In the genomic region with DNA sequence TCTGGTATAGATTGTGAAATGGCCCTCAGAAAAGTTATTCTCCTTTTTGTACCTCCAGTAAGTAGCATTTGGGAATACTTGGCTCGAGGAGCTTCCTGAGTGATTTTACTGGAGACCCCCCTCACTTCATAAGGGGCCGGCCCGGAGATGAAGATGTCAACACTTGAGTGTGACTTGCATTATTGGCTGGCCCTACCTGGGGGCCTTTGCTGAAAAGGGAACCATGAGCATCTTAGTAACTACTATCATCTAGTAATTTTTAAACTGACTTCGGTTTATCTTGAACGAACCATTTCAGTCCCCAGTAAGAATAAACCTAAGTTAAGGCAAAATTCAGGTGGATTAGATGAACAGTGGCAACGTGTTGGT, we compare ENCODE assay signal across 9 cellular contexts. TPM values are rescaled to one million over a fixed set of nuclear protein-coding genes. Genes with fewer than 3 reads are reported as not detected.
DNase-seq lines count a peak whose midpoint lies in the region; ATAC-seq, FAIRE-seq and TF ChIP-seq lines count a peak whose summit lies in the region.
"Had no signal": no experiment of that assay in that cellular context is flagged by ENCODE, and none has a peak within 500 bp of the region (broad histone marks: within the 10 kb centered on the region; RNA-seq: fewer than 3 reads in every experiment).

No MANE protein-coding gene starts in this region.

- peaks cover 5% of the 10 kb centered on the region for H3K4me1 Mint-ChIP-seq in astrocyte (ENCODE audit: low read depth, unreplicated experiment)

- H3K27me3 ChIP-seq in right atrium auricular region = no peaks in the 10 kb centered on the region
- H3K27me3 ChIP-seq in astrocyte (ENCODE audit: insufficient read depth, low read length) = no peaks in the 10 kb centered on the region
- no peaks in the 10 kb centered on the region for H3K27me3 ChIP-seq in mucosa of stomach (ENCODE audit: control insufficient read depth, insufficient read depth, low read length)
- no peaks in the 10 kb centered on the region for H3K27me3 ChIP-seq in aorta (ENCODE audit: control insufficient read depth in 1 of 2, insufficient read depth in 2 of 2, low read length in 1 of 2)

- peak overlapping the region; percentile 92 for H3K9ac ChIP-seq in astrocyte (ENCODE audit: low read length)
- H3K9ac ChIP-seq in mucosa of stomach (ENCODE audit: low read length) = peak overlapping the region; percentile 94

- peaks cover 2% of the 10 kb centered on the region for H3K36me3 Mint-ChIP-seq in astrocyte (ENCODE audit: low read depth, unreplicated experiment)

- no peaks in the 10 kb centered on the region for H3K9me3 ChIP-seq in right atrium auricular region
- no peaks in the 10 kb centered on the region for H3K9me3 ChIP-seq in astrocyte (ENCODE audit: insufficient read depth, low read depth, low read length)
- no peaks in the 10 kb centered on the region for H3K9me3 ChIP-seq in mucosa of stomach (ENCODE audit: control insufficient read depth, low read length)
- H3K9me3 ChIP-seq in aorta (ENCODE audit: control insufficient read depth, low read length) = no peaks in the 10 kb centered on the region
- no peaks in the 10 kb centered on the region for H3K9me3 ChIP-seq in mucosa of descending colon

- no peak for FAIRE-seq in astrocyte (lab: Jason Lieb, UNC)
- FAIRE-seq: bronchial epithelial cell had no signal

- WGBS in aorta, 2 donors = 48 to 54% methylated on average over 6 of the region's 6 CpGs

- H3K4me3 ChIP-seq in right atrium auricular region (peak overlapping the region; percentile 61 to 87), astrocyte (ENCODE audit: insufficient read depth, low read depth, low read length) (peak overlapping the region; percentile 83), mucosa of stomach (ENCODE audit: low read length) (no peak overlapping the region), aorta (ENCODE audit: low read length in 2 of 2) (peak overlapping the region; percentile 59 to 76), mucosa of descending colon (no peak overlapping the region)

- no peaks in the 10 kb centered on the region for H4K20me1 ChIP-seq in astrocyte (ENCODE audit: insufficient read depth, low read length)

- TF ChIP-seq CTCF in right atrium auricular region (IDR thresholded peaks at IDR 0.05) (no peak), astrocyte (IDR thresholded peaks at IDR 0.05; ENCODE audit: insufficient read depth, low read depth, low read length) (no peak), mucosa of descending colon (IDR thresholded peaks at IDR 0.05) (no peak)

- peak overlapping the region; percentile 87 for H3K4me3 Mint-ChIP-seq in astrocyte (ENCODE audit: unreplicated experiment)

- H3K27ac ChIP-seq in right atrium auricular region (peak overlapping the region in 1 of 2 donors; percentile 94), astrocyte (ENCODE audit: low read depth, low read length) (no peak overlapping the region), aorta (ENCODE audit: low read depth in 1 of 2, low read length in 2 of 2) (peak overlapping the region; percentile 37 to 97)

- H3K27ac Mint-ChIP-seq in astrocyte (ENCODE audit: unreplicated experiment) = peak overlapping the region; percentile 42

- H3K4me1 ChIP-seq in right atrium auricular region (peaks cover 0 to 12% of the 10 kb centered on the region in 2 donors), astrocyte (ENCODE audit: insufficient read depth, low read length) (peaks cover 6% of the 10 kb centered on the region), mucosa of stomach (ENCODE audit: control insufficient read depth, insufficient read depth, low read length) (peaks cover 6% of the 10 kb centered on the region), aorta (ENCODE audit: control insufficient read depth in 1 of 2, insufficient read depth in 2 of 2, low read length in 2 of 2) (no peaks in the 10 kb centered on the region), mucosa of descending colon (ENCODE audit: low read depth) (peaks cover 8% of the 10 kb centered on the region)

- intact Hi-C loops in left cardiac atrium (cut with DNase I) = loop anchor here in 1 of 2 donors (10.0 kb wide), 1 partner anchor 75 kb away; no protein-coding TSS in a partner anchor
- intact Hi-C loops in aorta (cut with DNase I) = loop anchor here in 1 of 2 donors (5.0 kb wide), 1 partner anchor 307 kb away; no protein-coding TSS in a partner anchor
- intact Hi-C loops in mucosa of descending colon (cut with DNase I, micrococcal nuclease) = no loop called here

- H3K79me2 ChIP-seq in astrocyte (ENCODE audit: insufficient read depth, low read length) = peaks cover 7% of the 10 kb centered on the region

- H2AFZ ChIP-seq in astrocyte (ENCODE audit: low read depth, low read length) = no peak overlapping the region

- peak overlapping the region; percentile 99 for H3K4me2 ChIP-seq in astrocyte (ENCODE audit: low read length)

- H3K36me3 ChIP-seq in right atrium auricular region (no peaks in the 10 kb centered on the region), astrocyte (ENCODE audit: insufficient read depth, low read length) (no peaks in the 10 kb centered on the region), mucosa of stomach (ENCODE audit: control insufficient read depth, insufficient read depth, low read length) (no peaks in the 10 kb centered on the region), aorta (ENCODE audit: control insufficient read depth in 1 of 2, insufficient read depth in 2 of 2, low read length in 1 of 2) (no peaks in the 10 kb centered on the region), mucosa of descending colon (ENCODE audit: low read depth) (no peaks in the 10 kb centered on the region)

- DNase-seq in right atrium auricular region (ENCODE audit: low spot score) (no peak), left cardiac atrium (no peak), astrocyte (ENCODE audit: low read depth) (no peak), aorta (no peak), mucosa of descending colon (no peak), mucosa of gallbladder (ENCODE audit: low spot score) (no peak), dedifferentiated amniotic fluid mesenchymal stem cell (ENCODE audit: extremely low spot score) (no peak)

- peaks cover 2% of the 10 kb centered on the region for H3K9me3 Mint-ChIP-seq in astrocyte (ENCODE audit: unreplicated experiment)

- H3K27me3 Mint-ChIP-seq in astrocyte (ENCODE audit: low read depth, unreplicated experiment) = no peaks in the 10 kb centered on the region

- ATAC-seq in left cardiac atrium (no peak), aorta (ENCODE audit: low FRiP score) (no peak), mucosa of descending colon (no peak)

RNA-seq across cellular contexts. Expression of a gene that starts 1.3 kb away (rescaled TPM):
- total RNA-seq in right atrium auricular region = 1 to 10 TPM; 2.6 to 3.7 TPM
- 1 to 10 TPM; 6.8 to 8.0 TPM for total RNA-seq in left cardiac atrium
- 6.6 and 8.3 TPM in 2 replicates for total RNA-seq in astrocyte
- 10 to 100 TPM in 1 of 2 donors, 1 to 10 TPM in 1; 7.0 to 12.6 TPM for total RNA-seq in aorta
- 10 to 100 TPM; 22.2 to 32.2 TPM for polyA plus RNA-seq in aorta
- 1 to 10 TPM; 3.9 to 7.8 (median 5.0) TPM for total RNA-seq in mucosa of descending colon
- 19.5 TPM for total RNA-seq in mucosa of gallbladder

RNA-seq across cellular contexts. Expression of a gene that starts 15.8 kb away (rescaled TPM):
- total RNA-seq in right atrium auricular region (10 to 100 TPM; 18.9 to 24.3 TPM), left cardiac atrium (10 to 100 TPM; 28.8 to 34.1 TPM), astrocyte (6.5 and 9.0 TPM in 2 replicates), aorta (10 to 100 TPM; 27.9 to 49.5 TPM), mucosa of descending colon (10 to 100 TPM; 29.7 to 56.9 (median 37.9) TPM), mucosa of gallbladder (49.5 TPM)
- polyA plus RNA-seq in aorta = 10 to 100 TPM; 14.6 to 15.0 TPM

Comparison
In these comparisons a context has a peak if more than half of its experiments do, and no peak if none do; other contexts are left out.
1. H3K4me3 ChIP-seq: peak in right atrium auricular region (2 of 2), astrocyte (single experiment) and aorta (2 of 2); none in mucosa of stomach (single experiment) and mucosa of descending colon (single experiment).